In the genomic region with DNA sequence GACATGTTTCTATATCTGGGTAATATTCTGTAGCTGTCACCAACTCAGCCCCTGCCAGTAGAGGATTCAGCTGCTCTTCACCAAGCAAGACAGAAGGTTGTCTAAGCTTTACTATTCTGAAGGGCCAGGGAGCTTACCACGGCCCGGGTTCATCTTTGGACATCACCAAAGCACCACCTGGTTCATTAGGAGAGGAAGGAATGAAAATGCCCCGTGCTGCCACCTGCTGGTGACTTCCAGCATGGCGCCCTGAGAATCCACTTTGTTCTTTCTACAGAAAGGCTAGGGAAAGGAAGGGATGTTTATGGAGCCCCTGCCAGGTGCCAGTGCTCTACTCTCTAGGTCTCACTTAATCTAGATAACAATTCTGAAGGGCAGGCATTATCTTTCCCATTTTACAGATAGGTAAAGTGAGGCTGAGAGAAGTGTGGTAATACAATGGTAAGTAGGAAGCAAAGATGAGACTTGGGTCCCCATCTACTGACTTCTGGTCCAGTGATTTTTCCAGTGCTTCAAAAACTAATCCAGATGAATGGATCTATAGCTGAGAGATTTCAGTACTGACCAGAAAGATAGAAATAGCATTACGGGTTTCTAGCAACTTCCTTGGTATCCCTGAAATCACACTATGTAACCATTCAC, we compare ENCODE assay signal across 8 cellular contexts.
A peak's percentile ranks its signal among the peaks of the same experiment; 100 is the strongest.
DNase-seq lines count a peak whose midpoint lies in the region; ATAC-seq, FAIRE-seq and TF ChIP-seq lines count a peak whose summit lies in the region.

No MANE protein-coding gene starts in this region.

- CTCF ChIA-PET in A549 (lab: Yijun Ruan, JAX), result interaction anchor here (0.7 to 3.0 kb wide), 12 partner anchors 8 to 125 kb away, joined by 3 to 13 read pairs (median 4); no protein-coding TSS in a partner anchor
- CTCF ChIA-PET in activated CD8-positive, alpha-beta T cell treated with anti-CD3 and anti-CD28 coated beads for 36 hours (lab: Charles Lee), result interaction anchor here (0.6 to 2.9 kb wide), 18 partner anchors 8 to 125 kb away, joined by 3 to 15 read pairs (median 4); partner anchors contain the start of gene BEND5

- peak in 1 of 2 experiments; percentile 35; a peak in 2 of 5 replicates for TF ChIP-seq RAD21 in A549 (conservative IDR thresholded peaks at IDR 0.05 in 1 of 2, IDR thresholded peaks at IDR 0.05 in 1 of 2)

- peaks cover 17% of the 10 kb centered on the region for H3K27me3 Mint-ChIP-seq in activated CD8-positive, alpha-beta T cell treated with anti-CD3 and anti-CD28 coated beads for 36 hours
- H3K27me3 Mint-ChIP-seq in natural killer cell (ENCODE audit: low read depth in 2 of 2), result peaks cover 0 to 7% of the 10 kb centered on the region in 2 donors

- H3K4me3 Mint-ChIP-seq in activated CD8-positive, alpha-beta T cell treated with anti-CD3 and anti-CD28 coated beads for 36 hours, result no peak overlapping the region
- no peak overlapping the region for H3K4me3 Mint-ChIP-seq in natural killer cell

- H3K4me1 Mint-ChIP-seq in activated CD8-positive, alpha-beta T cell treated with anti-CD3 and anti-CD28 coated beads for 36 hours (ENCODE audit: low read depth), result no peaks in the 10 kb centered on the region
- no peaks in the 10 kb centered on the region for H3K4me1 Mint-ChIP-seq in natural killer cell

- no peak for TF ChIP-seq POLR2A in A549 (IDR thresholded peaks at IDR 0.05; ENCODE audit: low read length)

- no peak overlapping the region for H3K27ac Mint-ChIP-seq in activated CD8-positive, alpha-beta T cell treated with anti-CD3 and anti-CD28 coated beads for 36 hours
- H3K27ac Mint-ChIP-seq in natural killer cell, result no peak overlapping the region

- ATAC-seq in A549 (peak in 1 of 2 experiments; percentile 78; a peak in 3 of 6 replicates), HG03045 (IDR thresholded peaks at IDR 0.05; ENCODE audit: unreplicated experiment) (peak; percentile 62), natural killer cell (peak in 1 of 3 donors; percentile 56)
- peak; percentile 49 for ATAC-seq in activated CD8-positive, alpha-beta T cell treated with anti-CD3 and anti-CD28 coated beads for 36 hours

- H3K27me3 ChIP-seq in tibial artery, result peaks cover 0 to 7% of the 10 kb centered on the region in 2 donors

- no peak overlapping the region for H3K27ac ChIP-seq in A549
- no peak overlapping the region for H3K27ac ChIP-seq in tibial artery

- H3K4me1 ChIP-seq in A549 (no peaks in the 10 kb centered on the region), tibial artery (no peaks in the 10 kb centered on the region)

- no peaks in the 10 kb centered on the region for H3K9me3 Mint-ChIP-seq in activated CD8-positive, alpha-beta T cell treated with anti-CD3 and anti-CD28 coated beads for 36 hours
- no peaks in the 10 kb centered on the region for H3K9me3 Mint-ChIP-seq in natural killer cell

- POLR2A ChIA-PET in A549 (lab: Yijun Ruan, JAX), result no interaction called here
- POLR2A ChIA-PET in activated CD8-positive, alpha-beta T cell treated with anti-CD3 and anti-CD28 coated beads for 36 hours (lab: Charles Lee), result interaction anchor here (0.7 kb wide), 1 partner anchor 13 kb away, joined by 3 read pairs; no protein-coding TSS in a partner anchor

- TF ChIP-seq EP300 in A549 (IDR thresholded peaks at IDR 0.05), result no peak

- intact Hi-C loops in activated CD8-positive, alpha-beta T cell treated with anti-CD3 and anti-CD28 coated beads for 36 hours (cut with micrococcal nuclease), result no loop called here
- intact Hi-C loops in natural killer cell (cut with micrococcal nuclease), result loop anchor here (2.0 kb wide), 1 partner anchor 588 kb away; no protein-coding TSS in a partner anchor
- intact Hi-C loops in tibial artery (cut with DNase I; ENCODE audit: low total_unique reads), result loop anchor here (2.0 to 5.0 kb wide), 2 partner anchors 20 to 590 kb away; no protein-coding TSS in a partner anchor

- no peaks in the 10 kb centered on the region for H3K36me3 ChIP-seq in tibial artery

- H3K4me3 ChIP-seq in A549, result no peak overlapping the region
- no peak overlapping the region for H3K4me3 ChIP-seq in epithelial cell of esophagus (ENCODE audit: low read length)
- H3K4me3 ChIP-seq in tibial artery, result no peak overlapping the region

- no peaks in the 10 kb centered on the region for H3K36me3 Mint-ChIP-seq in activated CD8-positive, alpha-beta T cell treated with anti-CD3 and anti-CD28 coated beads for 36 hours (ENCODE audit: low read depth)
- no peaks in the 10 kb centered on the region for H3K36me3 Mint-ChIP-seq in natural killer cell

- peak; percentile 54 for TF ChIP-seq CTCF in A549 (IDR thresholded peaks at IDR 0.05)
- peak; percentile 93 for TF ChIP-seq CTCF in GM12872 (IDR thresholded peaks at IDR 0.05; ENCODE audit: insufficient read depth, low read depth, low read length)
- TF ChIP-seq CTCF in activated CD8-positive, alpha-beta T cell treated with anti-CD3 and anti-CD28 coated beads for 36 hours (IDR thresholded peaks at IDR 0.05), result peak; percentile 79
- TF ChIP-seq CTCF in epithelial cell of esophagus (IDR thresholded peaks at IDR 0.05; ENCODE audit: insufficient read depth, low read depth, low read length, missing control alignments), result peak; percentile 92
- peak; percentile 82 for TF ChIP-seq CTCF in natural killer cell (IDR thresholded peaks at IDR 0.05)
- TF ChIP-seq CTCF in tibial artery (IDR thresholded peaks at IDR 0.05), result peak; percentile 78 to 92

- WGBS in A549 (ENCODE audit: missing lambda C conversion rate), result 29% methylated on average over 1 of the region's 5 CpGs

- DNase-seq in A549 (ENCODE audit: low read depth in 1 of 2, low spot score in 1 of 2) (peak; percentile 10 to 12), NCI-H345 treated with DMSO at 0.1 percent for 48 hours (lab: John Stamatoyannopoulos, UW; ENCODE audit: unreplicated experiment) (peak; percentile 25), epithelial cell of esophagus (ENCODE audit: low read depth) (peak; percentile 54), natural killer cell (peak; percentile 35), tibial artery (peak; percentile 54 to 74)
- DNase-seq in activated CD8-positive, alpha-beta T cell treated with anti-CD3 and anti-CD28 coated beads for 36 hours, result peak; percentile 78

- no peak overlapping the region for H3K4me2 ChIP-seq in A549

- H3K9me3 ChIP-seq in A549, result no peaks in the 10 kb centered on the region
- H3K9me3 ChIP-seq in tibial artery, result no peaks in the 10 kb centered on the region

- no peak for FAIRE-seq in A549 (lab: Jason Lieb, UNC)

TF ChIP-seq in A549, 52 proteins besides CTCF, POLR2A, EP300 and RAD21:
- peak; percentile 49; the same call in 1 of the 3 replicates for TF ChIP-seq SMC3 (IDR thresholded peaks at IDR 0.05)
- TF ChIP-seq, protein P1, sequence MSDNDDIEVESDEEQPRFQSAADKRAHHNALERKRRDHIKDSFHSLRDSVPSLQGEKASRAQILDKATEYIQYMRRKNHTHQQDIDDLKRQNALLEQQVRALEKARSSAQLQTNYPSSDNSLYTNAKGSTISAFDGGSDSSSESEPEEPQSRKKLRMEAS (IDR thresholded peaks at IDR 0.05), result no peak

Comparison
In these comparisons a context has a peak if more than half of its experiments do, and no peak if none do; other contexts are left out.
1. DNase-seq: peak in every context shown above with its lines; median percentile 78 in activated CD8-positive, alpha-beta T cell treated with anti-CD3 and anti-CD28 coated beads for 36 hours; 64 in tibial artery; 54 in epithelial cell of esophagus; 35 in natural killer cell; 25 in NCI-H345 treated with DMSO at 0.1 percent for 48 hours; 11 in A549.